Comparison of ENCODE assay signal across 18 cellular contexts in the genomic region with DNA sequence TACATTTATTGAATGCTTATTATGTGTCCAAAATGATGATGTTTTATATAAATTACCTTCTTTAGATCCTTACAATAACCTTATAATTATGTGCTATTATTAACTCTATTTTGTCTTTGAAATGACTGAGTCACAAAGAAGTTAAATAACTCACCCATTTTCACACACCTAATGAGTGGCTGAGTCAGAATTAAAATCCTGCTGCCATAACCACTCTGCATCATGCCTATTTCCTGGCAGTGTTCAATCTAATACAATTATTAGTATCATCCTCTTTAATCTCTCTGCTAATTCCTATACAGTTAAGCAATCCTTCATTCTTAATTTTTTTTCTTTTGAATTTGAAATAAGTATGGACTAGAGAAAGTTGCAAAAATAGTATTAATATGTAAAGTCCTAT.
DNase-seq lines count a peak whose midpoint lies in the region; ATAC-seq, FAIRE-seq and TF ChIP-seq lines count a peak whose summit lies in the region.
"Had no signal": no experiment of that assay in that cellular context is flagged by ENCODE, and none has a peak within 500 bp of the region (broad histone marks: within the 10 kb centered on the region; RNA-seq: fewer than 3 reads in every experiment).

No MANE protein-coding gene starts in this region.

- peak overlapping the region; percentile 5 for H3K27ac Mint-ChIP-seq in activated T-cell treated with anti-CD3 and anti-CD28 coated beads, Interleukin-2, amount 50 U/mL, for 72 hours
- H3K27ac Mint-ChIP-seq in stimulated activated effector memory CD8-positive, alpha-beta T cell treated with anti-CD3 and anti-CD28 coated beads, Interleukin-12 subunit alpha, Interleukin-12 subunit beta, amount 100 ng/mL, for 72 hours: no peak overlapping the region
- H3K27ac Mint-ChIP-seq: CD14-positive monocyte; CD8-positive, alpha-beta T cell had no signal

- H3K27me3 Mint-ChIP-seq in activated T-cell treated with anti-CD3 and anti-CD28 coated beads, Interleukin-2, amount 50 U/mL, for 72 hours (ENCODE audit: low read depth): no peaks in the 10 kb centered on the region
- H3K27me3 Mint-ChIP-seq in activated T-cell treated with anti-CD3 and anti-CD28 coated beads, Interleukin-2, amount 50 U/mL, for 4 hours (ENCODE audit: low read depth): peaks cover 5% of the 10 kb centered on the region

- peaks cover 0 to 2% of the 10 kb centered on the region in 2 donors for H3K36me3 Mint-ChIP-seq in activated T-cell treated with anti-CD3 and anti-CD28 coated beads, Interleukin-2, amount 50 U/mL, for 72 hours (ENCODE audit: insufficient read depth in 2 of 2)
- peaks cover 2% of the 10 kb centered on the region for H3K36me3 Mint-ChIP-seq in activated T-cell treated with anti-CD3 and anti-CD28 coated beads, Interleukin-2, amount 50 U/mL, for 4 hours (ENCODE audit: insufficient read depth)
- no peaks in the 10 kb centered on the region for H3K36me3 Mint-ChIP-seq in stimulated activated effector memory CD8-positive, alpha-beta T cell treated with anti-CD3 and anti-CD28 coated beads, Interleukin-12 subunit alpha, Interleukin-12 subunit beta, amount 100 ng/mL, for 72 hours
- H3K36me3 Mint-ChIP-seq: CD14-positive monocyte; CD8-positive, alpha-beta T cell had no signal

- no peak for ATAC-seq in activated T-cell treated with anti-CD3 and anti-CD28 coated beads, Interleukin-2, amount 50 U/mL, for 72 hours (replicated peaks in 1 of 2)
- ATAC-seq in activated T-cell treated with anti-CD3 and anti-CD28 coated beads, Interleukin-2, amount 50 U/mL, for 4 hours: no peak
- ATAC-seq in GM12878 (peak; percentile 89), foreskin keratinocyte (no peak), GM19023 (IDR thresholded peaks at IDR 0.05; ENCODE audit: unreplicated experiment) (no peak)
- no peak for ATAC-seq in stimulated activated effector memory CD8-positive, alpha-beta T cell treated with anti-CD3 and anti-CD28 coated beads, Interleukin-12 subunit alpha, Interleukin-12 subunit beta, amount 100 ng/mL, for 72 hours
- ATAC-seq: CD8-positive, alpha-beta T cell; HCT116 had no signal

- no peak for FAIRE-seq in GM12878 (lab: Jason Lieb, UNC)
- FAIRE-seq: D721Med, H54 had no signal

- intact Hi-C loops in GM12878 (cut with micrococcal nuclease; ENCODE audit: unreplicated experiment): no loop called here

- no peak overlapping the region for H3K4me2 ChIP-seq in GM12878 (ENCODE audit: control insufficient read depth, insufficient read depth)

- no TSS peak for BruUV-seq in GM12878 (replicated peaks; lab: Mats Ljungman, UMichigan)

- H3K4me3 Mint-ChIP-seq in activated T-cell treated with anti-CD3 and anti-CD28 coated beads, Interleukin-2, amount 50 U/mL, for 72 hours: no peak overlapping the region
- H3K4me3 Mint-ChIP-seq in activated T-cell treated with anti-CD3 and anti-CD28 coated beads, Interleukin-2, amount 50 U/mL, for 4 hours: no peak overlapping the region
- H3K4me3 Mint-ChIP-seq in stimulated activated effector memory CD8-positive, alpha-beta T cell treated with anti-CD3 and anti-CD28 coated beads, Interleukin-12 subunit alpha, Interleukin-12 subunit beta, amount 100 ng/mL, for 72 hours: no peak overlapping the region
- H3K4me3 Mint-ChIP-seq: CD14-positive monocyte; CD8-positive, alpha-beta T cell had no signal

- H2AFZ ChIP-seq in GM12878 (ENCODE audit: control insufficient read depth, low read depth, low read length): no peak overlapping the region
- H2AFZ ChIP-seq: GM23248 had no signal

- POLR2A ChIA-PET in GM12878 (lab: Charles Lee): no interaction called here

- DNase-seq in activated T-cell treated with anti-CD3 and anti-CD28 coated beads, Interleukin-2, amount 50 U/mL, for 72 hours: no peak
- no peak for DNase-seq in activated T-cell treated with anti-CD3 and anti-CD28 coated beads, Interleukin-2, amount 50 U/mL, for 4 hours
- DNase-seq in GM12878 (ENCODE audit: low read depth, low spot score) (no peak), foreskin keratinocyte (peak; percentile 0 to 10), NCI-H526 treated with DMSO at 0.1 percent for 48 hours (lab: John Stamatoyannopoulos, UW) (no peak), NCI-H2227 (lab: John Stamatoyannopoulos, UW; ENCODE audit: unreplicated experiment) (no peak)
- DNase-seq in stimulated activated effector memory CD8-positive, alpha-beta T cell treated with anti-CD3 and anti-CD28 coated beads, Interleukin-12 subunit alpha, Interleukin-12 subunit beta, amount 100 ng/mL, for 72 hours (ENCODE audit: low spot score in 2 of 2): no peak
- DNase-seq: CD8-positive, alpha-beta T cell; COR-L47; DND-41; GDM1; GM23248 had no signal

- TF ChIP-seq CTCF in GM12878 (IDR thresholded peaks at IDR 0.05 in 2 of 3, conservative IDR thresholded peaks at IDR 0.05 in 1 of 3; ENCODE audit: control insufficient read depth in 2 of 3, extremely low read depth in 1 of 3, insufficient read depth in 1 of 3, low read depth in 3 of 3, low read length in 3 of 3) (no peak), foreskin keratinocyte (conservative IDR thresholded peaks at IDR 0.05) (no peak)

- no peaks in the 10 kb centered on the region for H3K4me1 ChIP-seq in GM12878 (ENCODE audit: control insufficient read depth, insufficient read depth, low read length)
- H3K4me1 ChIP-seq in foreskin keratinocyte: no peaks in the 10 kb centered on the region

- H3K79me2 ChIP-seq in GM12878 (ENCODE audit: control insufficient read depth, insufficient read depth, low read length): no peaks in the 10 kb centered on the region

- H3K27me3 ChIP-seq in GM12878 (replicated peaks in 1 of 2; ENCODE audit: control insufficient read depth in 2 of 2, insufficient read depth in 2 of 2, low read length in 1 of 2) (no peaks in the 10 kb centered on the region), foreskin keratinocyte (peaks cover 3% of the 10 kb centered on the region)

- no peaks in the 10 kb centered on the region; the same call in 2 of the 3 replicates for H3K9me3 ChIP-seq in GM12878 (replicated peaks; ENCODE audit: control insufficient read depth, insufficient read depth, low read length)

- no peak for TF ChIP-seq RAD21 in GM12878 (IDR thresholded peaks at IDR 0.05; ENCODE audit: insufficient read depth, low read depth, low read length)

- no peaks in the 10 kb centered on the region for H3K36me3 ChIP-seq in GM12878 (ENCODE audit: control insufficient read depth in 2 of 2, insufficient read depth in 2 of 2, low read length in 1 of 2)

- no peaks in the 10 kb centered on the region for H4K20me1 ChIP-seq in GM12878 (ENCODE audit: control insufficient read depth, insufficient read depth)

- SMC1A ChIA-PET in GM12878 (lab: Charles Lee; ENCODE audit: uncharacterized antibody, unreplicated experiment): interaction anchor here (1.1 kb wide), 1 partner anchor 9 kb away, joined by 3 read pairs; no protein-coding TSS in a partner anchor

- no peak overlapping the region for H3K4me3 ChIP-seq in GM12878
- H3K4me3 ChIP-seq: GM23248 had no signal

- peaks cover 0 to 2% of the 10 kb centered on the region in 2 donors for H3K9me3 Mint-ChIP-seq in activated T-cell treated with anti-CD3 and anti-CD28 coated beads, Interleukin-2, amount 50 U/mL, for 72 hours
- no peaks in the 10 kb centered on the region for H3K9me3 Mint-ChIP-seq in activated T-cell treated with anti-CD3 and anti-CD28 coated beads, Interleukin-2, amount 50 U/mL, for 4 hours
- H3K9me3 Mint-ChIP-seq in stimulated activated effector memory CD8-positive, alpha-beta T cell treated with anti-CD3 and anti-CD28 coated beads, Interleukin-12 subunit alpha, Interleukin-12 subunit beta, amount 100 ng/mL, for 72 hours: no peaks in the 10 kb centered on the region
- H3K9me3 Mint-ChIP-seq: CD8-positive, alpha-beta T cell had no signal

- in situ Hi-C loops in GM12878 (cut with MboI): no loop called here

- H3K27ac ChIP-seq in GM12878 (ENCODE audit: control insufficient read depth, insufficient read depth): no peak overlapping the region
- no peak overlapping the region for H3K27ac ChIP-seq in foreskin keratinocyte
- H3K27ac ChIP-seq: 22Rv1, GM23248 had no signal

- no peak for TF ChIP-seq POLR2A in GM12878 (IDR thresholded peaks at IDR 0.05; ENCODE audit: low read depth, low read length)

- H3K4me1 Mint-ChIP-seq in activated T-cell treated with anti-CD3 and anti-CD28 coated beads, Interleukin-2, amount 50 U/mL, for 72 hours (ENCODE audit: low read depth): no peaks in the 10 kb centered on the region
- peaks cover 9% of the 10 kb centered on the region for H3K4me1 Mint-ChIP-seq in activated T-cell treated with anti-CD3 and anti-CD28 coated beads, Interleukin-2, amount 50 U/mL, for 4 hours (ENCODE audit: low read depth)
- H3K4me1 Mint-ChIP-seq in stimulated activated effector memory CD8-positive, alpha-beta T cell treated with anti-CD3 and anti-CD28 coated beads, Interleukin-12 subunit alpha, Interleukin-12 subunit beta, amount 100 ng/mL, for 72 hours: no peaks in the 10 kb centered on the region
- H3K4me1 Mint-ChIP-seq: CD14-positive monocyte had no signal

- H3K9ac ChIP-seq in GM12878 (ENCODE audit: control insufficient read depth, insufficient read depth, low read length): no peak overlapping the region
- H3K9ac ChIP-seq: GM23248 had no signal

- CTCF ChIA-PET in GM12878 (lab: Yijun Ruan, JAX): no interaction called here

- no peak for TF ChIP-seq EP300 in GM12878 (IDR thresholded peaks at IDR 0.05; ENCODE audit: borderline replicate concordance in 1 of 2, control insufficient read depth in 1 of 2, low read depth in 2 of 2, low read length in 2 of 2)

- RAD21 ChIA-PET in GM12878 (lab: Charles Lee; ENCODE audit: unreplicated experiment): no interaction called here

TF ChIP-seq in GM12878, 131 proteins besides CTCF, POLR2A, EP300 and RAD21 (continues in another document):
- no peak for TF ChIP-seq CHD4 (IDR thresholded peaks at IDR 0.05)
- TF ChIP-seq JUND (IDR thresholded peaks at IDR 0.05; ENCODE audit: low read depth, low read length): no peak
- TF ChIP-seq TCF3 (IDR thresholded peaks at IDR 0.05; ENCODE audit: borderline replicate concordance, insufficient read depth, low read depth, low read length): no peak
- TF ChIP-seq NFIC (IDR thresholded peaks at IDR 0.05; ENCODE audit: low read depth, low read length): no peak
- TF ChIP-seq SIX5 (IDR thresholded peaks at IDR 0.05; ENCODE audit: low read depth, low read length, severe bottlenecking): no peak
- TF ChIP-seq CBX3 (IDR thresholded peaks at IDR 0.05; ENCODE audit: borderline replicate concordance, low read depth): no peak
- TF ChIP-seq BACH1 (IDR thresholded peaks at IDR 0.05; ENCODE audit: borderline replicate concordance): no peak
- TF ChIP-seq SP1 (IDR thresholded peaks at IDR 0.05; ENCODE audit: low read depth, low read length): no peak

Comparison
In these comparisons a context has a peak if more than half of its experiments do, and no peak if none do; other contexts are left out.
1. DNase-seq: peak in foreskin keratinocyte (2 of 2); none in activated T-cell treated with anti-CD3 and anti-CD28 coated beads, Interleukin-2, amount 50 U/mL, for 72 hours (0 of 2), activated T-cell treated with anti-CD3 and anti-CD28 coated beads, Interleukin-2, amount 50 U/mL, for 4 hours (single experiment), GM12878 (single experiment), NCI-H526 treated with DMSO at 0.1 percent for 48 hours (single experiment), NCI-H2227 (single experiment) and stimulated activated effector memory CD8-positive, alpha-beta T cell treated with anti-CD3 and anti-CD28 coated beads, Interleukin-12 subunit alpha, Interleukin-12 subunit beta, amount 100 ng/mL, for 72 hours (0 of 2).